Comparison of ENCODE assay signal across 8 cellular contexts in the genomic region with DNA sequence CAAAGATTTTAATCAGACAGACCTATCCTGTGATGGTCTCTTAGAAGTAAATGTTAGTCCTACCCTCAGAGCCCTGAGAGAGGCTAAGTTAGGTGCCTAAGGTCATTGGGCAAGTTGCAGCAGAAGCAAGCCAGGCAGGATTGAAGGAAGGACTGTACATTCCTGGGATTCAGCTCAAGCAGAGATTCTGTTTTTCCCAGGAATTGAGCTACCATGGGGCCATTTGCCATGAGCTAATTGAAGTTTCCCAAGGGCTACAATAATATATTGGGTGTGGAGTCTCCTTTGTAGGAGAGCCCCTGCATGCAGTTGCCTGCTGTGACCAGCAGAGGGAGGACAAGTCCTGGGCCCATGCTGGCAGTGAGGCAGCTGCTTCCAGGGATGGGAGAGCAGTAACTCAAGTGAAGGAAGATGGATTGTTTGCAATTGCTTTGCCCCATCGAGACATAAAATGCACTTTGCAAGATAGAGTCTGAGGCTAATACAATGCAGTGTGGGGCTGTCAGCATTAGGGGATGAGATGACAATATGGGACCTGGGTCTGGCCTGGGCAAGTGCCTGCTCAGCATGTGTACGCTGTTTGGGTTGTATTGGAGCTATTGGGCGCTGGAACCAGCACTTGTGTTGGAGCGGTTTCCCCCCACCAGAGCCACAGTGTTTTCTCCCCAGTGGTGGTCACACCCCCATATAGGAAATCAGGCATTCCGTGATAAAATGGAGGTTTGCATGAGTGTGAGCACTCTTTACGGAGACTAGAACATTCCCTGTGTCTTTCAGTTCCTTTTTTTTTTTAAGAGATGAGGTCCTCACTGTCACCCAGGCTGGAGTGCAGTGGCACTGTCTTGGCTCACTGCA. TPM values are rescaled to one million over a fixed set of nuclear protein-coding genes. Genes with fewer than 3 reads are reported as not detected.
DNase-seq lines count a peak whose midpoint lies in the region; ATAC-seq and TF ChIP-seq lines count a peak whose summit lies in the region.

No MANE protein-coding gene starts in this region.

- no peak overlapping the region for H3K27ac ChIP-seq in A673 (ENCODE audit: low read depth, low read length, poor library complexity, severe bottlenecking)
- no peak overlapping the region for H3K27ac ChIP-seq in suprapubic skin

- no peak for TF ChIP-seq EP300 in suprapubic skin (IDR thresholded peaks at IDR 0.05)

- no TSS peak for BruUV-seq in A673 (replicated peaks; lab: Mats Ljungman, UMichigan)

- DNase-seq in A673 (ENCODE audit: low spot score): peak; percentile 75
- DNase-seq in Kasumi-1 (lab: John Stamatoyannopoulos, UW): peak; percentile 64 to 70
- DNase-seq in RPMI8226: peak; percentile 80
- DNase-seq in activated T-helper 1 cell treated with anti-CD3 and anti-CD28 coated beads, Interleukin-2, amount 50 U/mL, for 16 hours (ENCODE audit: low read depth in 1 of 2, low spot score in 1 of 2): peak; percentile 40 to 55
- peak; percentile 68 for DNase-seq in fibroblast of villous mesenchyme (ENCODE audit: low read depth)
- DNase-seq in occipital lobe (lab: John Stamatoyannopoulos, UW): peak; percentile 64
- no peak for DNase-seq in suprapubic skin (ENCODE audit: low spot score in 2 of 2)

- H3K4me1 ChIP-seq in A673 (ENCODE audit: insufficient read depth, low read length, poor library complexity, severe bottlenecking) (peaks cover 16% of the 10 kb centered on the region), suprapubic skin (peaks cover 15% of the 10 kb centered on the region)

- CTCF ChIA-PET in A673 (lab: Charles Lee): interaction anchor here (0.5 to 1.2 kb wide), 7 partner anchors 12 to 679 kb away, joined by 3 to 6 read pairs (median 4); no protein-coding TSS in a partner anchor

- intact Hi-C loops in A673 (cut with micrococcal nuclease; ENCODE audit: unreplicated experiment): loop anchor here (5.0 kb wide), 2 partner anchors 102 to 157 kb away; no protein-coding TSS in a partner anchor

- 60% methylated on average over 6 of the region's 6 CpGs for WGBS in suprapubic skin

- H3K27me3 ChIP-seq in A673 (replicated peaks; ENCODE audit: insufficient read depth, low read depth, low read length, poor library complexity) (no peaks in the 10 kb centered on the region), suprapubic skin (no peaks in the 10 kb centered on the region)

- H3K9me3 ChIP-seq in A673 (ENCODE audit: low read depth, low read length, poor library complexity, severe bottlenecking) (no peaks in the 10 kb centered on the region), suprapubic skin (no peaks in the 10 kb centered on the region)

- TF ChIP-seq POLR2A in suprapubic skin (IDR thresholded peaks at IDR 0.05): no peak

- POLR2A ChIA-PET in A673 (lab: Charles Lee; ENCODE audit: low non-redundant PET): no interaction called here

- H3K4me3 ChIP-seq in A673 (ENCODE audit: low read depth, low read length, poor library complexity, severe bottlenecking) (no peak overlapping the region), fibroblast of villous mesenchyme (ENCODE audit: low read depth, low read length) (no peak overlapping the region), suprapubic skin (no peak overlapping the region)

- ATAC-seq in GM18498 (IDR thresholded peaks at IDR 0.05; ENCODE audit: unreplicated experiment): peak; percentile 58

- H3K36me3 ChIP-seq in A673 (ENCODE audit: insufficient read depth, low read length, poor library complexity, severe bottlenecking) (no peaks in the 10 kb centered on the region), suprapubic skin (peaks cover 7% of the 10 kb centered on the region)

- TF ChIP-seq CTCF in A673 (conservative IDR thresholded peaks at IDR 0.05; ENCODE audit: low read depth, low read length): peak; percentile 98
- TF ChIP-seq CTCF in fibroblast of villous mesenchyme (IDR thresholded peaks at IDR 0.05; ENCODE audit: insufficient read depth, low read depth, low read length): peak; percentile 100
- TF ChIP-seq CTCF in suprapubic skin (IDR thresholded peaks at IDR 0.05): peak; percentile 98 to 99

RNA-seq across cellular contexts. Expression of gene DNMT3B, which starts 27.9 kb away (rescaled TPM):
- total RNA-seq in A673 (2021) (3.8 and 5.7 TPM in 2 replicates), fibroblast of villous mesenchyme (3.2 and 3.5 TPM in 2 replicates), occipital lobe (4.8 TPM), suprapubic skin (1 to 10 TPM; 2.7 to 5.0 (median 2.9) TPM)

RNA-seq across cellular contexts. Expression of gene MAPRE1, which starts 29.6 kb away (rescaled TPM):
- total RNA-seq in A673 (2021) (183 and 201 TPM in 2 replicates), fibroblast of villous mesenchyme (94.1 and 133 TPM in 2 replicates), occipital lobe (109 TPM), suprapubic skin (10 to 100 TPM; 41.9 to 67.8 (median 53.2) TPM)

RNA-seq across cellular contexts. Expression of gene COMMD7, which starts 46.9 kb away (rescaled TPM):
- 20.0 and 23.5 TPM in 2 replicates for total RNA-seq in A673 (2021)
- total RNA-seq in fibroblast of villous mesenchyme: 45.8 and 56.7 TPM in 2 replicates
- 24.2 TPM for total RNA-seq in occipital lobe
- 10 to 100 TPM; 13.3 to 17.5 (median 15.6) TPM for total RNA-seq in suprapubic skin

Comparison
In these comparisons a context has a peak if more than half of its experiments do, and no peak if none do; other contexts are left out.
1. DNase-seq: peak in A673 (single experiment), Kasumi-1 (2 of 2), RPMI8226 (single experiment), activated T-helper 1 cell treated with anti-CD3 and anti-CD28 coated beads, Interleukin-2, amount 50 U/mL, for 16 hours (2 of 2), fibroblast of villous mesenchyme (single experiment) and occipital lobe (single experiment); none in suprapubic skin (0 of 2).
2. Peak in every context shown above with its lines, with median percentiles within 50 percentile points of each other: CTCF ChIP-seq.